ENCODE assay signal across 8 cellular contexts in genomic region chr9:113011911-113012381, GRCh38. TPM values are rescaled to one million over a fixed set of nuclear protein-coding genes. Genes with fewer than 3 reads are reported as not detected.
DNase-seq lines count a peak whose midpoint lies in the region; ATAC-seq and TF ChIP-seq lines count a peak whose summit lies in the region.

TSS of gene ZNF883 (minus strand) at chr9:113012192.

- no peak for ATAC-seq in GM18873 (IDR thresholded peaks at IDR 0.05; ENCODE audit: low FRiP score, unreplicated experiment)

- peak within 1 kb of the TSS; percentile 88 for H3K4me3 ChIP-seq in ACC112 (ENCODE audit: low read depth, low read length)
- peak within 1 kb of the TSS; percentile 73 for H3K4me3 ChIP-seq in HUES6 (ENCODE audit: low read depth, low read length)
- peak within 1 kb of the TSS; percentile 60 for H3K4me3 ChIP-seq in WI38 (ENCODE audit: low read depth, low read length)

- DNase-seq in ecto neural progenitor cell (ENCODE audit: low spot score) (peak; percentile 78), lung microvascular endothelial cell (ENCODE audit: low read depth in 2 of 2) (peak; percentile 45 to 51), NCI-H2107 treated with DMSO at 0.1 percent for 48 hours (lab: John Stamatoyannopoulos, UW; ENCODE audit: unreplicated experiment) (no peak)
- DNase-seq in stimulated activated CD8-positive, alpha-beta memory T cell treated with anti-CD3 and anti-CD28 coated beads, Interleukin-12 subunit alpha, Interleukin-12 subunit beta, amount 100 ng/mL, for 24 hours (ENCODE audit: extremely low read depth) = peak; percentile 1

- H3K4me1 ChIP-seq in ACC112 (ENCODE audit: control insufficient read depth, insufficient read depth, low read length, unreplicated experiment) (no peaks in the 10 kb centered on the region), HUES6 (ENCODE audit: control insufficient read depth, insufficient read depth, low read length) (no peaks in the 10 kb centered on the region; the same call in 1 of the 2 replicates)

- H3K79me2 ChIP-seq in ACC112 (ENCODE audit: control insufficient read depth, insufficient read depth, low read length, unreplicated experiment) = peaks cover 3% of the 10 kb centered on the region

- H3K27ac ChIP-seq in ACC112 (ENCODE audit: low read depth, low read length) = no peak within 1 kb of the TSS
- H3K27ac ChIP-seq in HUES6 (ENCODE audit: low read depth, low read length) = no peak within 1 kb of the TSS

- H3K9ac ChIP-seq in HUES6 (ENCODE audit: low read length) = peak within 1 kb of the TSS; percentile 43

- H3K36me3 ChIP-seq in ACC112 (ENCODE audit: insufficient read depth, low read length) (peaks cover 10% of the 10 kb centered on the region), HUES6 (ENCODE audit: control insufficient read depth, insufficient read depth, low read length) (peaks cover 8% of the 10 kb centered on the region; the same call in 1 of the 2 replicates)

- TF ChIP-seq CTCF in WI38 (IDR thresholded peaks at IDR 0.05; ENCODE audit: low read depth, low read length) = no peak

- peaks cover 9% of the 10 kb centered on the region; the same call in 1 of the 2 replicates for H3K9me3 ChIP-seq in HUES6 (ENCODE audit: control insufficient read depth, insufficient read depth, low read depth, low read length)

- H2AFZ ChIP-seq in ACC112 (ENCODE audit: low read length, unreplicated experiment) = peak within 1 kb of the TSS; percentile 93

- H3K27me3 ChIP-seq in ACC112 (ENCODE audit: insufficient read depth, low read length) (no peaks in the 10 kb centered on the region; the same call in 1 of the 2 replicates), HUES6 (ENCODE audit: control insufficient read depth, insufficient read depth, low read length) (no peaks in the 10 kb centered on the region)

RNA-seq across cellular contexts. Expression of gene ZNF883, which starts in this region (rescaled TPM):
- total RNA-seq in lung microvascular endothelial cell = 0.22 and 0.40 TPM in 2 replicates

Comparison
In these comparisons a context has a peak if more than half of its experiments do, and no peak if none do; other contexts are left out.
1. Peak in DNase-seq in lung microvascular endothelial cell; RNA of the gene not detected or under 1 TPM.